ENCODE assay signal across 1 cellular context in genomic region chr17:5443728-5444127, GRCh38.
TF ChIP-seq lines count a peak whose summit lies in the region.

No MANE protein-coding gene starts in this region.

TF ChIP-seq in HepG2, 621 proteins besides CTCF, POLR2A, EP300 and RAD21:
- TF ChIP-seq NFKB2 (CRISPR knock-in tag; IDR thresholded peaks at IDR 0.05; ENCODE audit: borderline replicate concordance) (no peak), POLR2AphosphoS5 (IDR thresholded peaks at IDR 0.05; ENCODE audit: low read depth, low read length) (no peak), HMGXB4 (CRISPR knock-in tag; IDR thresholded peaks at IDR 0.05; ENCODE audit: borderline replicate concordance in 1 of 2, low read depth in 1 of 2) (no peak), ZNF713 (CRISPR knock-in tag; IDR thresholded peaks at IDR 0.05) (no peak), HIC2 (CRISPR knock-in tag; IDR thresholded peaks at IDR 0.05; ENCODE audit: low read depth) (no peak), ZNF570 (CRISPR knock-in tag; IDR thresholded peaks at IDR 0.05; ENCODE audit: borderline replicate concordance) (no peak), ZNF629 (CRISPR knock-in tag; conservative IDR thresholded peaks at IDR 0.05) (peak; percentile 88)
TF ChIP-seq in HepG2: peak in this region for 1.
